ENCODE assay signal across 20 cellular contexts in the genomic region with DNA sequence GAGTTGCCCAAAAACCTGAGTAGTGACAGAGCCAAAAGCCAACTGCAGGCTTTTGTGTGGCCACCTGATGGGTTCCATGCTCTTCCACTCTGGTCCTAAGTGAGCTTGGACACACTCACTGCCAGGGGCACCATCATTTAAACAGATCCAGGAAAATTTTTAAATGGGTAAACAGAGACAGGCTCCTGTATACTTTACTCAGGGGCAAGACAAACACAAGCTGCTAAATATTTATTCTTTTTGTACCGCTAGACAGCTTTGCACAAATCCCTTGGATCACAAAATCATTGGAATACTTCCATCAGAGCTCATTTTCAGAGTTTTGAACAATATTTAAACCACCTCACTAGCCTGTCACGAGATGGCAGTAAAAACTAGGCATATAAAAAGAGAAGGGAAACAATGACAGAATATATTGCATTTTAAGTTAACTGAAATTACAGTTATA. TPM values are rescaled to one million over a fixed set of nuclear protein-coding genes. Genes with fewer than 3 reads are reported as not detected.
DNase-seq lines count a peak whose midpoint lies in the region; ATAC-seq and TF ChIP-seq lines count a peak whose summit lies in the region.
"Had no signal": no experiment of that assay in that cellular context is flagged by ENCODE, and none has a peak within 500 bp of the region (broad histone marks: within the 10 kb centered on the region; RNA-seq: fewer than 3 reads in every experiment).

No MANE protein-coding gene starts in this region.

- H3K4me3 ChIP-seq in OCI-LY7 (ENCODE audit: low read depth, low read length, poor library complexity, severe bottlenecking) (no peak overlapping the region), hepatocyte (no peak overlapping the region), psoas muscle (no peak overlapping the region)
- H3K4me3 ChIP-seq: GM23338, K562, SK-N-MC had no signal

- H3K4me2 ChIP-seq in OCI-LY7 (ENCODE audit: low read length) (no peak overlapping the region), hepatocyte (peak overlapping the region; percentile 8)
- H3K4me2 ChIP-seq: GM23338 had no signal

- H3K9me2 ChIP-seq in OCI-LY7 (ENCODE audit: insufficient read depth, low read length) (no peaks in the 10 kb centered on the region), hepatocyte (replicated peaks; ENCODE audit: insufficient read depth) (no peaks in the 10 kb centered on the region)

- BruUV-seq in OCI-LY7 (replicated peaks; lab: Mats Ljungman, UMichigan): no TSS peak

- H3K27ac ChIP-seq in OCI-LY7 (ENCODE audit: low read depth, low read length, poor library complexity, severe bottlenecking): no peak overlapping the region
- peak overlapping the region; percentile 27 for H3K27ac ChIP-seq in hepatocyte
- H3K27ac ChIP-seq in psoas muscle: peak overlapping the region; percentile 21
- H3K27ac ChIP-seq: SK-N-MC had no signal

- CTCF ChIA-PET in OCI-LY7 (lab: Charles Lee; ENCODE audit: unreplicated experiment): no interaction called here

- TF ChIP-seq CTCF in OCI-LY7 (conservative IDR thresholded peaks at IDR 0.05; ENCODE audit: low read length) (0 out of 2 replicates have a peak, but pooled peaks have one; percentile 25), hepatocyte (IDR thresholded peaks at IDR 0.05; ENCODE audit: poor library complexity) (peak; percentile 37), psoas muscle (IDR thresholded peaks at IDR 0.05) (no peak)

- H3K36me3 ChIP-seq in OCI-LY7 (ENCODE audit: insufficient read depth, low read length) (peaks cover 28% of the 10 kb centered on the region), hepatocyte (replicated peaks; ENCODE audit: insufficient read depth, low read depth) (no peaks in the 10 kb centered on the region), psoas muscle (ENCODE audit: insufficient read depth in 1 of 2, low read depth in 1 of 2) (peaks cover 7 to 86% of the 10 kb centered on the region in 2 donors)

- H3K9me3 ChIP-seq in OCI-LY7 (ENCODE audit: low read length) (no peaks in the 10 kb centered on the region), hepatocyte (ENCODE audit: low read depth) (no peaks in the 10 kb centered on the region), psoas muscle (no peaks in the 10 kb centered on the region)

- 60% methylated on average over 2 of the region's 2 CpGs for WGBS in hepatocyte (ENCODE audit: low lambda C conversion rate, missing lambda C conversion rate)
- WGBS in psoas muscle, 3 donors: 70 to 82% (median 76%) methylated on average over 2 of the region's 2 CpGs

- POLR2A ChIA-PET in OCI-LY7 (lab: Charles Lee): interaction anchor here (0.7 kb wide), 1 partner anchor 1273 kb away, joined by 3 read pairs; no protein-coding TSS in a partner anchor

- H2AFZ ChIP-seq in OCI-LY7 (ENCODE audit: low read length) (no peak overlapping the region), hepatocyte (no peak overlapping the region)
- H2AFZ ChIP-seq: GM23338 had no signal

- intact Hi-C loops in OCI-LY7 (cut with micrococcal nuclease; ENCODE audit: unreplicated experiment) (no loop called here), psoas muscle (cut with DNase I) (no loop called here)

- H3K27me3 ChIP-seq in hepatocyte (no peaks in the 10 kb centered on the region), psoas muscle (ENCODE audit: insufficient read depth in 3 of 3, low read length in 2 of 3) (no peaks in the 10 kb centered on the region)

- ATAC-seq in psoas muscle (no peak), GM21515 (IDR thresholded peaks at IDR 0.05; ENCODE audit: unreplicated experiment) (no peak), GM18502 (IDR thresholded peaks at IDR 0.05; ENCODE audit: poor library complexity, unreplicated experiment) (no peak)
- ATAC-seq: activated CD8-positive, alpha-beta T cell treated with anti-CD3 and anti-CD28 coated beads, Interleukin-2, amount 10 ng/mL, durations not matched to agents 7 days and 5 days; esophagus mucosa; GM23338; K562 had no signal

- H3K4me1 ChIP-seq in OCI-LY7 (ENCODE audit: insufficient read depth, low read length, poor library complexity, severe bottlenecking) (no peaks in the 10 kb centered on the region), hepatocyte (ENCODE audit: insufficient read depth) (peaks cover 19% of the 10 kb centered on the region), psoas muscle (peaks cover 27% of the 10 kb centered on the region)

- H4K20me1 ChIP-seq in OCI-LY7 (ENCODE audit: insufficient read depth, low read length) (no peaks in the 10 kb centered on the region), hepatocyte (ENCODE audit: insufficient read depth, poor library complexity, severe bottlenecking) (no peaks in the 10 kb centered on the region)

- DNase-seq in H4 (ENCODE audit: low spot score) (peak; percentile 48), OCI-LY7 (ENCODE audit: low spot score) (no peak), hepatocyte (ENCODE audit: low spot score) (peak; percentile 31), psoas muscle (no peak), CD1c-positive myeloid dendritic cell (ENCODE audit: extremely low spot score) (no peak)
- DNase-seq: activated CD4-positive, alpha-beta T cell treated with anti-CD3 and anti-CD28 coated beads for 1 hour; activated CD8-positive, alpha-beta T cell treated with anti-CD3 and anti-CD28 coated beads, Interleukin-2, amount 10 ng/mL, durations not matched to agents 7 days and 5 days; activated gamma-delta T cell treated with Interleukin-2 at 50 U/mL for 16 hours; CD4-positive, CD25-positive, alpha-beta regulatory T cell; DMS153; effector CD8-positive, alpha-beta T cell; MM.1S; NCI-H1436; NCI-H510A had no signal

- H3K79me2 ChIP-seq in OCI-LY7 (ENCODE audit: insufficient read depth, low read depth, low read length) (no peaks in the 10 kb centered on the region), hepatocyte (peaks cover 8% of the 10 kb centered on the region)

RNA-seq across cellular contexts. Expression of gene GCLC, which starts 31.4 kb away (rescaled TPM):
- total RNA-seq in H4 (2014; rRNA removed; shearing (Covaris generic)): 58.5 and 65.4 TPM in 2 replicates
- 14.3 and 16.7 TPM in 2 replicates for total RNA-seq in OCI-LY7 (2014; rRNA removed; shearing (Covaris generic))
- total RNA-seq in OCI-LY7 (2022) (27.8 and 30.4 TPM in 2 replicates), hepatocyte (38.8 and 52.6 TPM in 2 replicates), psoas muscle (10 to 100 TPM; 14.0 to 31.9 (median 22.8) TPM)
- polyA plus RNA-seq in hepatocyte (14.5 and 21.9 TPM in 2 replicates), psoas muscle (10 to 100 TPM in 1 of 3 donors, 1 to 10 TPM in 2; 4.7 to 17.9 (median 9.0) TPM)

Comparison
In these comparisons a context has a peak if more than half of its experiments do, and no peak if none do; other contexts are left out.
1. DNase-seq: peak in H4 (single experiment) and hepatocyte (single experiment); none in OCI-LY7 (single experiment), psoas muscle (0 of 2) and CD1c-positive myeloid dendritic cell (single experiment).